In the genomic region with DNA sequence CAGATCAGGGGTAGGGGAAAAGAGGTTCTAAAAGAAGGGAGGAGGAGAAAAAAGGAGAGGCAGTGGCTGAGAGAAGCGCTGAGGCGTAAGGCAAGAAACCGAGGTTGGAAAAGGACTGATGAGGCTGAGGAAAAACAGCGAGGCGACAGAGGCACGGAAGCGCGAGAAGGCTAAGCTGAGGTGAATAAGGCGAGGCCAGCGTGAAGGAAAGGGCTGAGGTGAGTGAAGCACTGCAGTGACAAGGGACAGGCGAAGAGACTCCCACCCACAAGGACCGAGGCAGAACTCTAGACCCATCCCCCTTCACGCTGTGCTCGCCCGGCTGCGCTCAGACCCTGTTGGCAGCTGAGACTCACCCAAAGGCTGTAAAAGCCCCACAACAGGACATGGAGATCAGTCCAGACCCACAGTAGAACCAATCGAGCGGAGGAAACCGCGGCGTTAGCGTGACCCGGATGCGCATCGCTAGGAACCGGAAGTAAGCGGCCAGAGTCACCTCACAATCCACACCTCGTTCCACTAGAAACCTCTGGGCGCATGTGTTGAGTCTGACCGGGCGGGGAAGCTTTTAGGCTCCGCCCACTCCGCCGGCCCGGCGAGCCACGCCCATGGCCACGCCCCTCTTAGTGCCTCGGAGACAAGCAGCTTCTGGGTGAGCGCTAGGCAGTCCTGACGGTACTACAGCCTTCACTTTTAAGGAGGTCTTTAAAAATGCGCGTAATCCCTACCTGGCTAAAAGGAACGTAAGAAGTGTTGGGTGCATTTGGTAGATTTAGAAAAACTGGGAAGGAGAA, we compare ENCODE assay signal across 1 cellular context.
A peak's percentile ranks its signal among the peaks of the same experiment; 100 is the strongest.
TF ChIP-seq lines count a peak whose summit lies in the region.

A gene with protein sequence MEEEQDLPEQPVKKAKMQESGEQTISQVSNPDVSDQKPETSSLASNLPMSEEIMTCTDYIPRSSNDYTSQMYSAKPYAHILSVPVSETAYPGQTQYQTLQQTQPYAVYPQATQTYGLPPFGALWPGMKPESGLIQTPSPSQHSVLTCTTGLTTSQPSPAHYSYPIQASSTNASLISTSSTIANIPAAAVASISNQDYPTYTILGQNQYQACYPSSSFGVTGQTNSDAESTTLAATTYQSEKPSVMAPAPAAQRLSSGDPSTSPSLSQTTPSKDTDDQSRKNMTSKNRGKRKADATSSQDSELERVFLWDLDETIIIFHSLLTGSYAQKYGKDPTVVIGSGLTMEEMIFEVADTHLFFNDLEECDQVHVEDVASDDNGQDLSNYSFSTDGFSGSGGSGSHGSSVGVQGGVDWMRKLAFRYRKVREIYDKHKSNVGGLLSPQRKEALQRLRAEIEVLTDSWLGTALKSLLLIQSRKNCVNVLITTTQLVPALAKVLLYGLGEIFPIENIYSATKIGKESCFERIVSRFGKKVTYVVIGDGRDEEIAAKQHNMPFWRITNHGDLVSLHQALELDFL (minus strand): TSS at position 443 of the 794 bp plus-strand sequence. CDS start 30,584 bp downstream, outside the sequence.

TF ChIP-seq in HepG2, 621 proteins besides CTCF, POLR2A, EP300 and RAD21 (continued from another document and continues in another):
- TF ChIP-seq, protein P1, sequence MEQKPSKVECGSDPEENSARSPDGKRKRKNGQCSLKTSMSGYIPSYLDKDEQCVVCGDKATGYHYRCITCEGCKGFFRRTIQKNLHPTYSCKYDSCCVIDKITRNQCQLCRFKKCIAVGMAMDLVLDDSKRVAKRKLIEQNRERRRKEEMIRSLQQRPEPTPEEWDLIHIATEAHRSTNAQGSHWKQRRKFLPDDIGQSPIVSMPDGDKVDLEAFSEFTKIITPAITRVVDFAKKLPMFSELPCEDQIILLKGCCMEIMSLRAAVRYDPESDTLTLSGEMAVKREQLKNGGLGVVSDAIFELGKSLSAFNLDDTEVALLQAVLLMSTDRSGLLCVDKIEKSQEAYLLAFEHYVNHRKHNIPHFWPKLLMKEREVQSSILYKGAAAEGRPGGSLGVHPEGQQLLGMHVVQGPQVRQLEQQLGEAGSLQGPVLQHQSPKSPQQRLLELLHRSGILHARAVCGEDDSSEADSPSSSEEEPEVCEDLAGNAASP (CRISPR knock-in tag; IDR thresholded peaks at IDR 0.05; ENCODE audit: borderline replicate concordance) = peak; percentile 44
- TF ChIP-seq ZNF772 (CRISPR knock-in tag; IDR thresholded peaks at IDR 0.05) (peak; percentile 63; the same call in 1 of the 2 replicates), MAFG (CRISPR knock-in tag; IDR thresholded peaks at IDR 0.05) (no peak), SP2 (CRISPR knock-in tag; IDR thresholded peaks at IDR 0.05) (peak; percentile 21; the same call in 1 of the 2 replicates), MXI1 (IDR thresholded peaks at IDR 0.05; ENCODE audit: borderline replicate concordance, low read depth, low read length) (peak; percentile 92; the same call in 1 of the 3 replicates), SYNCRIP (IDR thresholded peaks at IDR 0.05; ENCODE audit: insufficient read depth, low read depth, low read length) (no peak), ZNF24 (IDR thresholded peaks at IDR 0.05) (no peak), ZSCAN21 (CRISPR knock-in tag; IDR thresholded peaks at IDR 0.05; ENCODE audit: borderline replicate concordance) (no peak; the same call in 1 of the 2 replicates), NFIC (IDR thresholded peaks at IDR 0.05; ENCODE audit: low read length) (no peak), SMAD9 (CRISPR knock-in tag; IDR thresholded peaks at IDR 0.05) (no peak), ZFP37 (CRISPR knock-in tag; IDR thresholded peaks at IDR 0.05; ENCODE audit: borderline replicate concordance) (no peak), SUZ12 (IDR thresholded peaks at IDR 0.05; ENCODE audit: low read depth, low read length) (no peak), ETV6 (CRISPR knock-in tag; conservative IDR thresholded peaks at IDR 0.05) (no peak), MIXL1 (CRISPR knock-in tag; IDR thresholded peaks at IDR 0.05) (no peak), RBFOX2 (IDR thresholded peaks at IDR 0.05; ENCODE audit: low read depth, low read length) (peak; percentile 72), KAT2B (IDR thresholded peaks at IDR 0.05; ENCODE audit: borderline replicate concordance, low read depth, low read length) (no peak), ZNF567 (CRISPR knock-in tag; IDR thresholded peaks at IDR 0.05; ENCODE audit: borderline replicate concordance) (no peak), SIX4 (CRISPR knock-in tag; IDR thresholded peaks at IDR 0.05) (no peak), ZNF652 (CRISPR knock-in tag; IDR thresholded peaks at IDR 0.05; ENCODE audit: borderline replicate concordance, low read depth) (no peak), ZNF20 (CRISPR knock-in tag; IDR thresholded peaks at IDR 0.05) (no peak), ZNF768 (CRISPR knock-in tag; IDR thresholded peaks at IDR 0.05) (peak; percentile 37; the same call in 1 of the 2 replicates), RFX3 (CRISPR knock-in tag; IDR thresholded peaks at IDR 0.05) (no peak), ZNF589 (CRISPR knock-in tag; conservative IDR thresholded peaks at IDR 0.05) (no peak), ZC3H4 (CRISPR knock-in tag; IDR thresholded peaks at IDR 0.05; ENCODE audit: borderline replicate concordance) (no peak), ZNF564 (CRISPR knock-in tag; IDR thresholded peaks at IDR 0.05) (no peak), ZNF296 (CRISPR knock-in tag; conservative IDR thresholded peaks at IDR 0.05) (no peak), POGZ (CRISPR knock-in tag; IDR thresholded peaks at IDR 0.05) (peak; percentile 41; the same call in 1 of the 2 replicates), ZNF510 (CRISPR knock-in tag; IDR thresholded peaks at IDR 0.05; ENCODE audit: low read depth) (no peak), CCAR2 (optimal IDR thresholded peaks at IDR 0.05; ENCODE audit: low read depth, low read length) (no peak), MAFF (IDR thresholded peaks at IDR 0.05; ENCODE audit: low read depth, low read length) (no peak), SALL1 (CRISPR knock-in tag; IDR thresholded peaks at IDR 0.05) (peak; percentile 78), ZNF350 (CRISPR knock-in tag; IDR thresholded peaks at IDR 0.05; ENCODE audit: borderline replicate concordance, low read depth) (peak; percentile 64; the same call in 1 of the 2 replicates), ZNF790 (CRISPR knock-in tag; IDR thresholded peaks at IDR 0.05; ENCODE audit: borderline replicate concordance) (no peak), ZNF724P (CRISPR knock-in tag; IDR thresholded peaks at IDR 0.05; ENCODE audit: borderline replicate concordance) (0 out of 2 replicates have a peak, but pooled peaks have one; percentile 73), HNRNPLL (IDR thresholded peaks at IDR 0.05; ENCODE audit: low read depth, low read length, poor library complexity, severe bottlenecking) (peak; percentile 82), SRSF1 (optimal IDR thresholded peaks at IDR 0.05; ENCODE audit: low read depth, low read length) (no peak)
- TF ChIP-seq, protein P2, sequence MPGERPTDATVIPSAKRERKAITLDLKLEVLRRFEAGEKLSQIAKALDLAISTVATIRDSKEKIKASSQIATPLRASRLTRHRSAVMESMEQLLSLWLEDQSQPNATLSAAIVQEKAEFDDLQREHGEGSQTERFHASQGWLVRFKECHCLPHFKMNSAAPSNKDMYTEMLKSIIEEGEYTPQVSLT (CRISPR knock-in tag; IDR thresholded peaks at IDR 0.05; ENCODE audit: borderline replicate concordance, low read depth) = no peak
- TF ChIP-seq, protein P3, sequence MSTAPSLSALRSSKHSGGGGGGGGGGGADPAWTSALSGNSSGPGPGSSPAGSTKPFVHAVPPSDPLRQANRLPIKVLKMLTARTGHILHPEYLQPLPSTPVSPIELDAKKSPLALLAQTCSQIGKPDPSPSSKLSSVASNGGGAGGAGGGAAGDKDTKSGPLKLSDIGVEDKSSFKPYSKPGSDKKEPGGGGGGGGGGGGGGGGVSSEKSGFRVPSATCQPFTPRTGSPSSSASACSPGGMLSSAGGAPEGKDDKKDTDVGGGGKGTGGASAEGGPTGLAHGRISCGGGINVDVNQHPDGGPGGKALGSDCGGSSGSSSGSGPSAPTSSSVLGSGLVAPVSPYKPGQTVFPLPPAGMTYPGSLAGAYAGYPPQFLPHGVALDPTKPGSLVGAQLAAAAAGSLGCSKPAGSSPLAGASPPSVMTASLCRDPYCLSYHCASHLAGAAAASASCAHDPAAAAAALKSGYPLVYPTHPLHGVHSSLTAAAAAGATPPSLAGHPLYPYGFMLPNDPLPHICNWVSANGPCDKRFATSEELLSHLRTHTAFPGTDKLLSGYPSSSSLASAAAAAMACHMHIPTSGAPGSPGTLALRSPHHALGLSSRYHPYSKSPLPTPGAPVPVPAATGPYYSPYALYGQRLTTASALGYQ (CRISPR knock-in tag; IDR thresholded peaks at IDR 0.05) = no peak
- TF ChIP-seq, protein P4, sequence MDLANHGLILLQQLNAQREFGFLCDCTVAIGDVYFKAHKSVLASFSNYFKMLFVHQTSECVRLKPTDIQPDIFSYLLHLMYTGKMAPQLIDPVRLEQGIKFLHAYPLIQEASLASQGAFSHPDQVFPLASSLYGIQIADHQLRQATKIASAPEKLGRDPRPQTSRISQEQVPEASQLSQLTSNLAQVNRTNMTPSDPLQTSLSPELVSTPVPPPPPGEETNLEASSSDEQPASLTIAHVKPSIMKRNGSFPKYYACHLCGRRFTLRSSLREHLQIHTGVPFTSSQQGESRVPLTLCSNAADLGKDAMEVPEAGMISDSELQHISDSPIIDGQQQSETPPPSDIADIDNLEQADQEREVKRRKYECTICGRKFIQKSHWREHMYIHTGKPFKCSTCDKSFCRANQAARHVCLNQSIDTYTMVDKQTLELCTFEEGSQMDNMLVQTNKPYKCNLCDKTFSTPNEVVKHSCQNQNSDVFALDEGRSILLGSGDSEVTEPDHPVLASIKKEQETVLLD (CRISPR knock-in tag; IDR thresholded peaks at IDR 0.05; ENCODE audit: low read depth) = no peak
- TF ChIP-seq, protein P5, sequence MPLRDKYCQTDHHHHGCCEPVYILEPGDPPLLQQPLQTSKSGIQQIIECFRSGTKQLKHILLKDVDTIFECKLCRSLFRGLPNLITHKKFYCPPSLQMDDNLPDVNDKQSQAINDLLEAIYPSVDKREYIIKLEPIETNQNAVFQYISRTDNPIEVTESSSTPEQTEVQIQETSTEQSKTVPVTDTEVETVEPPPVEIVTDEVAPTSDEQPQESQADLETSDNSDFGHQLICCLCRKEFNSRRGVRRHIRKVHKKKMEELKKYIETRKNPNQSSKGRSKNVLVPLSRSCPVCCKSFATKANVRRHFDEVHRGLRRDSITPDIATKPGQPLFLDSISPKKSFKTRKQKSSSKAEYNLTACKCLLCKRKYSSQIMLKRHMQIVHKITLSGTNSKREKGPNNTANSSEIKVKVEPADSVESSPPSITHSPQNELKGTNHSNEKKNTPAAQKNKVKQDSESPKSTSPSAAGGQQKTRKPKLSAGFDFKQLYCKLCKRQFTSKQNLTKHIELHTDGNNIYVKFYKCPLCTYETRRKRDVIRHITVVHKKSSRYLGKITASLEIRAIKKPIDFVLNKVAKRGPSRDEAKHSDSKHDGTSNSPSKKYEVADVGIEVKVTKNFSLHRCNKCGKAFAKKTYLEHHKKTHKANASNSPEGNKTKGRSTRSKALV (CRISPR knock-in tag; IDR thresholded peaks at IDR 0.05) = no peak
- TF ChIP-seq, protein P6, sequence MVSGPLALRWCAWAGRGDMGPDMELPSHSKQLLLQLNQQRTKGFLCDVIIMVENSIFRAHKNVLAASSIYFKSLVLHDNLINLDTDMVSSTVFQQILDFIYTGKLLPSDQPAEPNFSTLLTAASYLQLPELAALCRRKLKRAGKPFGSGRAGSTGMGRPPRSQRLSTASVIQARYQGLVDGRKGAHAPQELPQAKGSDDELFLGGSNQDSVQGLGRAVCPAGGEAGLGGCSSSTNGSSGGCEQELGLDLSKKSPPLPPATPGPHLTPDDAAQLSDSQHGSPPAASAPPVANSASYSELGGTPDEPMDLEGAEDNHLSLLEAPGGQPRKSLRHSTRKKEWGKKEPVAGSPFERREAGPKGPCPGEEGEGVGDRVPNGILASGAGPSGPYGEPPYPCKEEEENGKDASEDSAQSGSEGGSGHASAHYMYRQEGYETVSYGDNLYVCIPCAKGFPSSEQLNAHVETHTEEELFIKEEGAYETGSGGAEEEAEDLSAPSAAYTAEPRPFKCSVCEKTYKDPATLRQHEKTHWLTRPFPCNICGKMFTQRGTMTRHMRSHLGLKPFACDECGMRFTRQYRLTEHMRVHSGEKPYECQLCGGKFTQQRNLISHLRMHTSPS (CRISPR knock-in tag; IDR thresholded peaks at IDR 0.05; ENCODE audit: low read depth) = no peak
- TF ChIP-seq, protein P7, sequence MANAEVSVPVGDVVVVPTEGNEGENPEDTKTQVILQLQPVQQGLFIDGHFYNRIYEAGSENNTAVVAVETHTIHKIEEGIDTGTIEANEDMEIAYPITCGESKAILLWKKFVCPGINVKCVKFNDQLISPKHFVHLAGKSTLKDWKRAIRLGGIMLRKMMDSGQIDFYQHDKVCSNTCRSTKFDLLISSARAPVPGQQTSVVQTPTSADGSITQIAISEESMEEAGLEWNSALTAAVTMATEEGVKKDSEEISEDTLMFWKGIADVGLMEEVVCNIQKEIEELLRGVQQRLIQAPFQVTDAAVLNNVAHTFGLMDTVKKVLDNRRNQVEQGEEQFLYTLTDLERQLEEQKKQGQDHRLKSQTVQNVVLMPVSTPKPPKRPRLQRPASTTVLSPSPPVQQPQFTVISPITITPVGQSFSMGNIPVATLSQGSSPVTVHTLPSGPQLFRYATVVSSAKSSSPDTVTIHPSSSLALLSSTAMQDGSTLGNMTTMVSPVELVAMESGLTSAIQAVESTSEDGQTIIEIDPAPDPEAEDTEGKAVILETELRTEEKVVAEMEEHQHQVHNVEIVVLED (CRISPR knock-in tag; IDR thresholded peaks at IDR 0.05; ENCODE audit: borderline replicate concordance) = peak; percentile 81; the same call in 1 of the 2 replicates
- TF ChIP-seq, protein P8, sequence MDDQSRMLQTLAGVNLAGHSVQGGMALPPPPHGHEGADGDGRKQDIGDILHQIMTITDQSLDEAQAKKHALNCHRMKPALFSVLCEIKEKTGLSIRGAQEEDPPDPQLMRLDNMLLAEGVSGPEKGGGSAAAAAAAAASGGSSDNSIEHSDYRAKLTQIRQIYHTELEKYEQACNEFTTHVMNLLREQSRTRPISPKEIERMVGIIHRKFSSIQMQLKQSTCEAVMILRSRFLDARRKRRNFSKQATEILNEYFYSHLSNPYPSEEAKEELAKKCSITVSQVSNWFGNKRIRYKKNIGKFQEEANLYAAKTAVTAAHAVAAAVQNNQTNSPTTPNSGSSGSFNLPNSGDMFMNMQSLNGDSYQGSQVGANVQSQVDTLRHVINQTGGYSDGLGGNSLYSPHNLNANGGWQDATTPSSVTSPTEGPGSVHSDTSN (CRISPR knock-in tag; IDR thresholded peaks at IDR 0.05; ENCODE audit: borderline replicate concordance) = no peak
- TF ChIP-seq, protein P9, sequence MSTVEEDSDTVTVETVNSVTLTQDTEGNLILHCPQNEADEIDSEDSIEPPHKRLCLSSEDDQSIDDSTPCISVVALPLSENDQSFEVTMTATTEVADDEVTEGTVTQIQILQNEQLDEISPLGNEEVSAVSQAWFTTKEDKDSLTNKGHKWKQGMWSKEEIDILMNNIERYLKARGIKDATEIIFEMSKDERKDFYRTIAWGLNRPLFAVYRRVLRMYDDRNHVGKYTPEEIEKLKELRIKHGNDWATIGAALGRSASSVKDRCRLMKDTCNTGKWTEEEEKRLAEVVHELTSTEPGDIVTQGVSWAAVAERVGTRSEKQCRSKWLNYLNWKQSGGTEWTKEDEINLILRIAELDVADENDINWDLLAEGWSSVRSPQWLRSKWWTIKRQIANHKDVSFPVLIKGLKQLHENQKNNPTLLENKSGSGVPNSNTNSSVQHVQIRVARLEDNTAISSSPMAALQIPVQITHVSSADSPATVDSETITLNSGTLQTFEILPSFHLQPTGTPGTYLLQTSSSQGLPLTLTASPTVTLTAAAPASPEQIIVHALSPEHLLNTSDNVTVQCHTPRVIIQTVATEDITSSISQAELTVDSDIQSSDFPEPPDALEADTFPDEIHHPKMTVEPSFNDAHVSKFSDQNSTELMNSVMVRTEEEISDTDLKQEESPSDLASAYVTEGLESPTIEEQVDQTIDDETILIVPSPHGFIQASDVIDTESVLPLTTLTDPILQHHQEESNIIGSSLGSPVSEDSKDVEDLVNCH (CRISPR knock-in tag; IDR thresholded peaks at IDR 0.05) = no peak
